1 cellular context compared by ENCODE assay signal in the genomic region with DNA sequence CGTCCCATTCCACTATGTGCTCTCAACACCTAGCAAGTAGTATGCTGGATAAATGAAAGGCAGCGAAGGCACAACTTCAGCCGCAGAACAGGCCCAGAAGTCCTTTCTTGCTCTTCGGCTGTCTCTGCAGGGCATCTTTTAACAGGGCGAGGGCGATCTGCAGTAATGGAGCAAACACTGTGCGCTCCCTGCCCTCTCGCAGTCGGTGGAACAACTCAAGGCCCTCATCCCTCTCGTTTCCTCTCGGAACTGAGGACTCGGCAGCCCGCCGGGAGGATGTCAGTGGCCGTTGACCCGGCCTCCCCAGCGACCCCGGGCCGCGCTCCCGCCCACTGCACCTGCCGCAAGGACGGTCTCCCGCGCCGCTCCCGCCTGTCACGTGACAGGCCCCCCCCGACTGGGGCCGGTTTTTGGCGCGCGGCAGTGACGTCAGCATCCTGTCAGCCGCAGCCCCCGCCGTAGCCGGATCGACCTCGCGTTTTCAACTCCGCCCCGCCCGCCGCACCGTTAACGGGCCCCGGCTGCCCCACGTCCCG.
A peak's percentile ranks its signal among the peaks of the same experiment; 100 is the strongest.
TF ChIP-seq lines count a peak whose summit lies in the region.

No MANE protein-coding gene starts in this region.

TF ChIP-seq in HepG2, 621 proteins besides CTCF, POLR2A, EP300 and RAD21 (continued from another document and continues in another):
- TF ChIP-seq ATF6 (CRISPR knock-in tag; conservative IDR thresholded peaks at IDR 0.05) (no peak), PAWR (CRISPR knock-in tag; IDR thresholded peaks at IDR 0.05; ENCODE audit: borderline replicate concordance) (0 out of 2 replicates have a peak, but pooled peaks have one; percentile 44), MTF1 (CRISPR knock-in tag; IDR thresholded peaks at IDR 0.05) (no peak), HOXA7 (CRISPR knock-in tag; IDR thresholded peaks at IDR 0.05) (0 out of 2 replicates have a peak, but pooled peaks have one; percentile 11), SAFB2 (CRISPR knock-in tag; IDR thresholded peaks at IDR 0.05; ENCODE audit: borderline replicate concordance, low read depth) (no peak; the same call in 1 of the 2 replicates), SAP130 (CRISPR knock-in tag; IDR thresholded peaks at IDR 0.05; ENCODE audit: low read depth) (peak; percentile 98), ZNF562 (CRISPR knock-in tag; IDR thresholded peaks at IDR 0.05; ENCODE audit: borderline replicate concordance) (no peak), GTF2F1 (IDR thresholded peaks at IDR 0.05; ENCODE audit: low read length) (peak; percentile 84; the same call in 1 of the 2 replicates), ZBTB21 (CRISPR knock-in tag; IDR thresholded peaks at IDR 0.05) (no peak), ELF3 (CRISPR knock-in tag; IDR thresholded peaks at IDR 0.05) (peak; percentile 79), SNRNP70 (IDR thresholded peaks at IDR 0.05; ENCODE audit: low read depth, low read length) (no peak), FOXP4 (CRISPR knock-in tag; IDR thresholded peaks at IDR 0.05) (peak; percentile 65), HMG20A (CRISPR knock-in tag; IDR thresholded peaks at IDR 0.05; ENCODE audit: borderline replicate concordance) (no peak), U2AF2 (IDR thresholded peaks at IDR 0.05; ENCODE audit: low read depth, low read length) (no peak), ZNF274 (CRISPR knock-in tag; IDR thresholded peaks at IDR 0.05) (peak; percentile 62; the same call in 1 of the 2 replicates), MIXL1 (CRISPR knock-in tag; IDR thresholded peaks at IDR 0.05) (peak; percentile 46), ZNF816 (CRISPR knock-in tag; IDR thresholded peaks at IDR 0.05; ENCODE audit: borderline replicate concordance) (peak; percentile 58; the same call in 1 of the 2 replicates), MED8 (CRISPR knock-in tag; IDR thresholded peaks at IDR 0.05; ENCODE audit: insufficient replicate concordance) (peak; percentile 83), IRF1 (CRISPR knock-in tag; IDR thresholded peaks at IDR 0.05; ENCODE audit: low read depth) (no peak), THAP8 (CRISPR knock-in tag; IDR thresholded peaks at IDR 0.05; ENCODE audit: borderline replicate concordance) (no peak), GTF3A (CRISPR knock-in tag; conservative IDR thresholded peaks at IDR 0.05) (peak; percentile 40; the same call in 1 of the 2 replicates), YEATS2 (CRISPR knock-in tag; IDR thresholded peaks at IDR 0.05; ENCODE audit: borderline replicate concordance) (peak; percentile 84), ZNF614 (CRISPR knock-in tag; IDR thresholded peaks at IDR 0.05; ENCODE audit: borderline replicate concordance) (peak; percentile 53; the same call in 1 of the 2 replicates), PHF21A (CRISPR knock-in tag; IDR thresholded peaks at IDR 0.05) (peak; percentile 82), ZNF749 (CRISPR knock-in tag; IDR thresholded peaks at IDR 0.05; ENCODE audit: borderline replicate concordance) (peak; percentile 57; the same call in 1 of the 2 replicates), SIN3B (IDR thresholded peaks at IDR 0.05; ENCODE audit: low read length) (peak; percentile 57), ZNF207 (IDR thresholded peaks at IDR 0.05; ENCODE audit: borderline replicate concordance) (no peak)
- TF ChIP-seq, protein P1, sequence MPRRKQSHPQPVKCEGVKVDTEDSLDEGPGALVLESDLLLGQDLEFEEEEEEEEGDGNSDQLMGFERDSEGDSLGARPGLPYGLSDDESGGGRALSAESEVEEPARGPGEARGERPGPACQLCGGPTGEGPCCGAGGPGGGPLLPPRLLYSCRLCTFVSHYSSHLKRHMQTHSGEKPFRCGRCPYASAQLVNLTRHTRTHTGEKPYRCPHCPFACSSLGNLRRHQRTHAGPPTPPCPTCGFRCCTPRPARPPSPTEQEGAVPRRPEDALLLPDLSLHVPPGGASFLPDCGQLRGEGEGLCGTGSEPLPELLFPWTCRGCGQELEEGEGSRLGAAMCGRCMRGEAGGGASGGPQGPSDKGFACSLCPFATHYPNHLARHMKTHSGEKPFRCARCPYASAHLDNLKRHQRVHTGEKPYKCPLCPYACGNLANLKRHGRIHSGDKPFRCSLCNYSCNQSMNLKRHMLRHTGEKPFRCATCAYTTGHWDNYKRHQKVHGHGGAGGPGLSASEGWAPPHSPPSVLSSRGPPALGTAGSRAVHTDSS (CRISPR knock-in tag; conservative IDR thresholded peaks at IDR 0.05) = 0 out of 2 replicates have a peak, but pooled peaks have one; percentile 68
- TF ChIP-seq, protein P2, sequence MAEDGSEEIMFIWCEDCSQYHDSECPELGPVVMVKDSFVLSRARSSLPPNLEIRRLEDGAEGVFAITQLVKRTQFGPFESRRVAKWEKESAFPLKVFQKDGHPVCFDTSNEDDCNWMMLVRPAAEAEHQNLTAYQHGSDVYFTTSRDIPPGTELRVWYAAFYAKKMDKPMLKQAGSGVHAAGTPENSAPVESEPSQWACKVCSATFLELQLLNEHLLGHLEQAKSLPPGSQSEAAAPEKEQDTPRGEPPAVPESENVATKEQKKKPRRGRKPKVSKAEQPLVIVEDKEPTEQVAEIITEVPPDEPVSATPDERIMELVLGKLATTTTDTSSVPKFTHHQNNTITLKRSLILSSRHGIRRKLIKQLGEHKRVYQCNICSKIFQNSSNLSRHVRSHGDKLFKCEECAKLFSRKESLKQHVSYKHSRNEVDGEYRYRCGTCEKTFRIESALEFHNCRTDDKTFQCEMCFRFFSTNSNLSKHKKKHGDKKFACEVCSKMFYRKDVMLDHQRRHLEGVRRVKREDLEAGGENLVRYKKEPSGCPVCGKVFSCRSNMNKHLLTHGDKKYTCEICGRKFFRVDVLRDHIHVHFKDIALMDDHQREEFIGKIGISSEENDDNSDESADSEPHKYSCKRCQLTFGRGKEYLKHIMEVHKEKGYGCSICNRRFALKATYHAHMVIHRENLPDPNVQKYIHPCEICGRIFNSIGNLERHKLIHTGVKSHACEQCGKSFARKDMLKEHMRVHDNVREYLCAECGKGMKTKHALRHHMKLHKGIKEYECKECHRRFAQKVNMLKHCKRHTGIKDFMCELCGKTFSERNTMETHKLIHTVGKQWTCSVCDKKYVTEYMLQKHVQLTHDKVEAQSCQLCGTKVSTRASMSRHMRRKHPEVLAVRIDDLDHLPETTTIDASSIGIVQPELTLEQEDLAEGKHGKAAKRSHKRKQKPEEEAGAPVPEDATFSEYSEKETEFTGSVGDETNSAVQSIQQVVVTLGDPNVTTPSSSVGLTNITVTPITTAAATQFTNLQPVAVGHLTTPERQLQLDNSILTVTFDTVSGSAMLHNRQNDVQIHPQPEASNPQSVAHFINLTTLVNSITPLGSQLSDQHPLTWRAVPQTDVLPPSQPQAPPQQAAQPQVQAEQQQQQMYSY (CRISPR knock-in tag; IDR thresholded peaks at IDR 0.05) = no peak
- TF ChIP-seq, protein P3, sequence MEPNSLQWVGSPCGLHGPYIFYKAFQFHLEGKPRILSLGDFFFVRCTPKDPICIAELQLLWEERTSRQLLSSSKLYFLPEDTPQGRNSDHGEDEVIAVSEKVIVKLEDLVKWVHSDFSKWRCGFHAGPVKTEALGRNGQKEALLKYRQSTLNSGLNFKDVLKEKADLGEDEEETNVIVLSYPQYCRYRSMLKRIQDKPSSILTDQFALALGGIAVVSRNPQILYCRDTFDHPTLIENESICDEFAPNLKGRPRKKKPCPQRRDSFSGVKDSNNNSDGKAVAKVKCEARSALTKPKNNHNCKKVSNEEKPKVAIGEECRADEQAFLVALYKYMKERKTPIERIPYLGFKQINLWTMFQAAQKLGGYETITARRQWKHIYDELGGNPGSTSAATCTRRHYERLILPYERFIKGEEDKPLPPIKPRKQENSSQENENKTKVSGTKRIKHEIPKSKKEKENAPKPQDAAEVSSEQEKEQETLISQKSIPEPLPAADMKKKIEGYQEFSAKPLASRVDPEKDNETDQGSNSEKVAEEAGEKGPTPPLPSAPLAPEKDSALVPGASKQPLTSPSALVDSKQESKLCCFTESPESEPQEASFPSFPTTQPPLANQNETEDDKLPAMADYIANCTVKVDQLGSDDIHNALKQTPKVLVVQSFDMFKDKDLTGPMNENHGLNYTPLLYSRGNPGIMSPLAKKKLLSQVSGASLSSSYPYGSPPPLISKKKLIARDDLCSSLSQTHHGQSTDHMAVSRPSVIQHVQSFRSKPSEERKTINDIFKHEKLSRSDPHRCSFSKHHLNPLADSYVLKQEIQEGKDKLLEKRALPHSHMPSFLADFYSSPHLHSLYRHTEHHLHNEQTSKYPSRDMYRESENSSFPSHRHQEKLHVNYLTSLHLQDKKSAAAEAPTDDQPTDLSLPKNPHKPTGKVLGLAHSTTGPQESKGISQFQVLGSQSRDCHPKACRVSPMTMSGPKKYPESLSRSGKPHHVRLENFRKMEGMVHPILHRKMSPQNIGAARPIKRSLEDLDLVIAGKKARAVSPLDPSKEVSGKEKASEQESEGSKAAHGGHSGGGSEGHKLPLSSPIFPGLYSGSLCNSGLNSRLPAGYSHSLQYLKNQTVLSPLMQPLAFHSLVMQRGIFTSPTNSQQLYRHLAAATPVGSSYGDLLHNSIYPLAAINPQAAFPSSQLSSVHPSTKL (CRISPR knock-in tag; IDR thresholded peaks at IDR 0.05) = peak; percentile 84
- TF ChIP-seq, protein P4, sequence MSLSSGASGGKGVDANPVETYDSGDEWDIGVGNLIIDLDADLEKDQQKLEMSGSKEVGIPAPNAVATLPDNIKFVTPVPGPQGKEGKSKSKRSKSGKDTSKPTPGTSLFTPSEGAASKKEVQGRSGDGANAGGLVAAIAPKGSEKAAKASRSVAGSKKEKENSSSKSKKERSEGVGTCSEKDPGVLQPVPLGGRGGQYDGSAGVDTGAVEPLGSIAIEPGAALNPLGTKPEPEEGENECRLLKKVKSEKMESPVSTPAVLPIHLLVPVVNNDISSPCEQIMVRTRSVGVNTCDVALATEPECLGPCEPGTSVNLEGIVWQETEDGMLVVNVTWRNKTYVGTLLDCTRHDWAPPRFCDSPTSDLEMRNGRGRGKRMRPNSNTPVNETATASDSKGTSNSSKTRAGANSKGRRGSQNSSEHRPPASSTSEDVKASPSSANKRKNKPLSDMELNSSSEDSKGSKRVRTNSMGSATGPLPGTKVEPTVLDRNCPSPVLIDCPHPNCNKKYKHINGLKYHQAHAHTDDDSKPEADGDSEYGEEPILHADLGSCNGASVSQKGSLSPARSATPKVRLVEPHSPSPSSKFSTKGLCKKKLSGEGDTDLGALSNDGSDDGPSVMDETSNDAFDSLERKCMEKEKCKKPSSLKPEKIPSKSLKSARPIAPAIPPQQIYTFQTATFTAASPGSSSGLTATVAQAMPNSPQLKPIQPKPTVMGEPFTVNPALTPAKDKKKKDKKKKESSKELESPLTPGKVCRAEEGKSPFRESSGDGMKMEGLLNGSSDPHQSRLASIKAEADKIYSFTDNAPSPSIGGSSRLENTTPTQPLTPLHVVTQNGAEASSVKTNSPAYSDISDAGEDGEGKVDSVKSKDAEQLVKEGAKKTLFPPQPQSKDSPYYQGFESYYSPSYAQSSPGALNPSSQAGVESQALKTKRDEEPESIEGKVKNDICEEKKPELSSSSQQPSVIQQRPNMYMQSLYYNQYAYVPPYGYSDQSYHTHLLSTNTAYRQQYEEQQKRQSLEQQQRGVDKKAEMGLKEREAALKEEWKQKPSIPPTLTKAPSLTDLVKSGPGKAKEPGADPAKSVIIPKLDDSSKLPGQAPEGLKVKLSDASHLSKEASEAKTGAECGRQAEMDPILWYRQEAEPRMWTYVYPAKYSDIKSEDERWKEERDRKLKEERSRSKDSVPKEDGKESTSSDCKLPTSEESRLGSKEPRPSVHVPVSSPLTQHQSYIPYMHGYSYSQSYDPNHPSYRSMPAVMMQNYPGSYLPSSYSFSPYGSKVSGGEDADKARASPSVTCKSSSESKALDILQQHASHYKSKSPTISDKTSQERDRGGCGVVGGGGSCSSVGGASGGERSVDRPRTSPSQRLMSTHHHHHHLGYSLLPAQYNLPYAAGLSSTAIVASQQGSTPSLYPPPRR (CRISPR knock-in tag; IDR thresholded peaks at IDR 0.05; ENCODE audit: borderline replicate concordance) = peak; percentile 88
- TF ChIP-seq, protein P5, sequence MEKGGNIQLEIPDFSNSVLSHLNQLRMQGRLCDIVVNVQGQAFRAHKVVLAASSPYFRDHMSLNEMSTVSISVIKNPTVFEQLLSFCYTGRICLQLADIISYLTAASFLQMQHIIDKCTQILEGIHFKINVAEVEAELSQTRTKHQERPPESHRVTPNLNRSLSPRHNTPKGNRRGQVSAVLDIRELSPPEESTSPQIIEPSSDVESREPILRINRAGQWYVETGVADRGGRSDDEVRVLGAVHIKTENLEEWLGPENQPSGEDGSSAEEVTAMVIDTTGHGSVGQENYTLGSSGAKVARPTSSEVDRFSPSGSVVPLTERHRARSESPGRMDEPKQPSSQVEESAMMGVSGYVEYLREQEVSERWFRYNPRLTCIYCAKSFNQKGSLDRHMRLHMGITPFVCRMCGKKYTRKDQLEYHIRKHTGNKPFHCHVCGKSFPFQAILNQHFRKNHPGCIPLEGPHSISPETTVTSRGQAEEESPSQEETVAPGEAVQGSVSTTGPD (CRISPR knock-in tag; IDR thresholded peaks at IDR 0.05) = no peak
